Comparison of ENCODE assay signal across 2 cellular contexts in the genomic region with DNA sequence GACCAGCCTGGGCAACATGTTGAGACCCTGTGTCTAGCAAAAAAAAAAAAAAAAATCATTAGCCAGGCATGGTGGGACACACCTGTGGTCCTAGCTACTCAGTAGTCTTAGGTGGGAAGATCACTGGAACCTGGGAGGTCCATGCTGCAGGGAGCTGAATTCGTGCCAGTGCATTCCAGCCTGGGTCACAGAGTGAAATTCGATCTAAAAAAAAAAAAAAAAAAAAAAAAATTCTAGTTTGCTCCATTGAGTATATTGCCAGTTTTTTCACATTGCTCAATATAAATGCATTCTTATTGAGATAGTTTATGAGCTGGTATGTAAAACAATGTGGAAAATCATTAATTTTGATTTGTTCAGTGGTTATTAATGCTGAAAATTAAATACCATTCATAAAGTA.
TF ChIP-seq lines count a peak whose summit lies in the region.

No MANE protein-coding gene starts in this region.

TF ChIP-seq in SK-N-SH treated with all-trans-retinoic acid at 6 μM for 48 hours, 23 proteins besides CTCF, POLR2A, EP300 and RAD21 (continued from another document):
- TF ChIP-seq TCF4 (CRISPR knock-in tag; IDR thresholded peaks at IDR 0.05; ENCODE audit: borderline replicate concordance): no peak
- no peak for TF ChIP-seq BACH2 (CRISPR knock-in tag; IDR thresholded peaks at IDR 0.05; ENCODE audit: borderline replicate concordance)
- TF ChIP-seq, protein P1, sequence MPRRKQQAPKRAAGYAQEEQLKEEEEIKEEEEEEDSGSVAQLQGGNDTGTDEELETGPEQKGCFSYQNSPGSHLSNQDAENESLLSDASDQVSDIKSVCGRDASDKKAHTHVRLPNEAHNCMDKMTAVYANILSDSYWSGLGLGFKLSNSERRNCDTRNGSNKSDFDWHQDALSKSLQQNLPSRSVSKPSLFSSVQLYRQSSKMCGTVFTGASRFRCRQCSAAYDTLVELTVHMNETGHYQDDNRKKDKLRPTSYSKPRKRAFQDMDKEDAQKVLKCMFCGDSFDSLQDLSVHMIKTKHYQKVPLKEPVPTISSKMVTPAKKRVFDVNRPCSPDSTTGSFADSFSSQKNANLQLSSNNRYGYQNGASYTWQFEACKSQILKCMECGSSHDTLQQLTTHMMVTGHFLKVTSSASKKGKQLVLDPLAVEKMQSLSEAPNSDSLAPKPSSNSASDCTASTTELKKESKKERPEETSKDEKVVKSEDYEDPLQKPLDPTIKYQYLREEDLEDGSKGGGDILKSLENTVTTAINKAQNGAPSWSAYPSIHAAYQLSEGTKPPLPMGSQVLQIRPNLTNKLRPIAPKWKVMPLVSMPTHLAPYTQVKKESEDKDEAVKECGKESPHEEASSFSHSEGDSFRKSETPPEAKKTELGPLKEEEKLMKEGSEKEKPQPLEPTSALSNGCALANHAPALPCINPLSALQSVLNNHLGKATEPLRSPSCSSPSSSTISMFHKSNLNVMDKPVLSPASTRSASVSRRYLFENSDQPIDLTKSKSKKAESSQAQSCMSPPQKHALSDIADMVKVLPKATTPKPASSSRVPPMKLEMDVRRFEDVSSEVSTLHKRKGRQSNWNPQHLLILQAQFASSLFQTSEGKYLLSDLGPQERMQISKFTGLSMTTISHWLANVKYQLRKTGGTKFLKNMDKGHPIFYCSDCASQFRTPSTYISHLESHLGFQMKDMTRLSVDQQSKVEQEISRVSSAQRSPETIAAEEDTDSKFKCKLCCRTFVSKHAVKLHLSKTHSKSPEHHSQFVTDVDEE (CRISPR knock-in tag; IDR thresholded peaks at IDR 0.05): no peak
- TF ChIP-seq, protein P2, sequence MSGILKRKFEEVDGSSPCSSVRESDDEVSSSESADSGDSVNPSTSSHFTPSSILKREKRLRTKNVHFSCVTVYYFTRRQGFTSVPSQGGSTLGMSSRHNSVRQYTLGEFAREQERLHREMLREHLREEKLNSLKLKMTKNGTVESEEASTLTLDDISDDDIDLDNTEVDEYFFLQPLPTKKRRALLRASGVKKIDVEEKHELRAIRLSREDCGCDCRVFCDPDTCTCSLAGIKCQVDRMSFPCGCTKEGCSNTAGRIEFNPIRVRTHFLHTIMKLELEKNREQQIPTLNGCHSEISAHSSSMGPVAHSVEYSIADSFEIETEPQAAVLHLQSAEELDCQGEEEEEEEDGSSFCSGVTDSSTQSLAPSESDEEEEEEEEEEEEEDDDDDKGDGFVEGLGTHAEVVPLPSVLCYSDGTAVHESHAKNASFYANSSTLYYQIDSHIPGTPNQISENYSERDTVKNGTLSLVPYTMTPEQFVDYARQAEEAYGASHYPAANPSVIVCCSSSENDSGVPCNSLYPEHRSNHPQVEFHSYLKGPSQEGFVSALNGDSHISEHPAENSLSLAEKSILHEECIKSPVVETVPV (CRISPR knock-in tag; IDR thresholded peaks at IDR 0.05): no peak
- TF ChIP-seq GLIS3 (CRISPR knock-in tag; IDR thresholded peaks at IDR 0.05): no peak
- TF ChIP-seq, protein P3, sequence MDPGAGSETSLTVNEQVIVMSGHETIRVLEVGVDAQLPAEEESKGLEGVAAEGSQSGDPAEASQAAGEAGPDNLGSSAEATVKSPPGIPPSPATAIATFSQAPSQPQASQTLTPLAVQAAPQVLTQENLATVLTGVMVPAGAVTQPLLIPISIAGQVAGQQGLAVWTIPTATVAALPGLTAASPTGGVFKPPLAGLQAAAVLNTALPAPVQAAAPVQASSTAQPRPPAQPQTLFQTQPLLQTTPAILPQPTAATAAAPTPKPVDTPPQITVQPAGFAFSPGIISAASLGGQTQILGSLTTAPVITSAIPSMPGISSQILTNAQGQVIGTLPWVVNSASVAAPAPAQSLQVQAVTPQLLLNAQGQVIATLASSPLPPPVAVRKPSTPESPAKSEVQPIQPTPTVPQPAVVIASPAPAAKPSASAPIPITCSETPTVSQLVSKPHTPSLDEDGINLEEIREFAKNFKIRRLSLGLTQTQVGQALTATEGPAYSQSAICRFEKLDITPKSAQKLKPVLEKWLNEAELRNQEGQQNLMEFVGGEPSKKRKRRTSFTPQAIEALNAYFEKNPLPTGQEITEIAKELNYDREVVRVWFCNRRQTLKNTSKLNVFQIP (CRISPR knock-in tag; IDR thresholded peaks at IDR 0.05; ENCODE audit: borderline replicate concordance, low read depth): no peak
- no peak for TF ChIP-seq OSR1 (CRISPR knock-in tag; IDR thresholded peaks at IDR 0.05)
- TF ChIP-seq, protein P4, sequence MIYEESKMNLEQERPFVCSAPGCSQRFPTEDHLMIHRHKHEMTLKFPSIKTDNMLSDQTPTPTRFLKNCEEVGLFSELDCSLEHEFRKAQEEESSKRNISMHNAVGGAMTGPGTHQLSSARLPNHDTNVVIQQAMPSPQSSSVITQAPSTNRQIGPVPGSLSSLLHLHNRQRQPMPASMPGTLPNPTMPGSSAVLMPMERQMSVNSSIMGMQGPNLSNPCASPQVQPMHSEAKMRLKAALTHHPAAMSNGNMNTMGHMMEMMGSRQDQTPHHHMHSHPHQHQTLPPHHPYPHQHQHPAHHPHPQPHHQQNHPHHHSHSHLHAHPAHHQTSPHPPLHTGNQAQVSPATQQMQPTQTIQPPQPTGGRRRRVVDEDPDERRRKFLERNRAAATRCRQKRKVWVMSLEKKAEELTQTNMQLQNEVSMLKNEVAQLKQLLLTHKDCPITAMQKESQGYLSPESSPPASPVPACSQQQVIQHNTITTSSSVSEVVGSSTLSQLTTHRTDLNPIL (CRISPR knock-in tag; IDR thresholded peaks at IDR 0.05; ENCODE audit: low read depth): no peak
- no peak for TF ChIP-seq ISL1 (CRISPR knock-in tag; IDR thresholded peaks at IDR 0.05)
- TF ChIP-seq PPARA (CRISPR knock-in tag; IDR thresholded peaks at IDR 0.05; ENCODE audit: borderline replicate concordance): no peak
- TF ChIP-seq TOX (CRISPR knock-in tag; IDR thresholded peaks at IDR 0.05; ENCODE audit: borderline replicate concordance): no peak
- TF ChIP-seq, protein P5, sequence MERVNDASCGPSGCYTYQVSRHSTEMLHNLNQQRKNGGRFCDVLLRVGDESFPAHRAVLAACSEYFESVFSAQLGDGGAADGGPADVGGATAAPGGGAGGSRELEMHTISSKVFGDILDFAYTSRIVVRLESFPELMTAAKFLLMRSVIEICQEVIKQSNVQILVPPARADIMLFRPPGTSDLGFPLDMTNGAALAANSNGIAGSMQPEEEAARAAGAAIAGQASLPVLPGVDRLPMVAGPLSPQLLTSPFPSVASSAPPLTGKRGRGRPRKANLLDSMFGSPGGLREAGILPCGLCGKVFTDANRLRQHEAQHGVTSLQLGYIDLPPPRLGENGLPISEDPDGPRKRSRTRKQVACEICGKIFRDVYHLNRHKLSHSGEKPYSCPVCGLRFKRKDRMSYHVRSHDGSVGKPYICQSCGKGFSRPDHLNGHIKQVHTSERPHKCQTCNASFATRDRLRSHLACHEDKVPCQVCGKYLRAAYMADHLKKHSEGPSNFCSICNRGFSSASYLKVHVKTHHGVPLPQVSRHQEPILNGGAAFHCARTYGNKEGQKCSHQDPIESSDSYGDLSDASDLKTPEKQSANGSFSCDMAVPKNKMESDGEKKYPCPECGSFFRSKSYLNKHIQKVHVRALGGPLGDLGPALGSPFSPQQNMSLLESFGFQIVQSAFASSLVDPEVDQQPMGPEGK (CRISPR knock-in tag; IDR thresholded peaks at IDR 0.05; ENCODE audit: borderline replicate concordance): no peak
- no peak for TF ChIP-seq ZNF565 (CRISPR knock-in tag; conservative IDR thresholded peaks at IDR 0.05; ENCODE audit: low read depth)
- TF ChIP-seq CSDC2 (CRISPR knock-in tag; IDR thresholded peaks at IDR 0.05): no peak
- no peak for TF ChIP-seq RARB (CRISPR knock-in tag; IDR thresholded peaks at IDR 0.05)
- no peak for TF ChIP-seq ZFP30 (CRISPR knock-in tag; IDR thresholded peaks at IDR 0.05)
TF ChIP-seq in SK-N-SH treated with all-trans-retinoic acid at 6 μM for 48 hours: peak in this region for 0.

TF ChIP-seq in SK-N-SH, 30 proteins besides CTCF, POLR2A, EP300 and RAD21 (continued from another document):
- no peak for TF ChIP-seq SMC3 (IDR thresholded peaks at IDR 0.05; ENCODE audit: low read depth, low read length)
- TF ChIP-seq YY1 (IDR thresholded peaks at IDR 0.05; ENCODE audit: low read depth): no peak
- TF ChIP-seq, protein P6, sequence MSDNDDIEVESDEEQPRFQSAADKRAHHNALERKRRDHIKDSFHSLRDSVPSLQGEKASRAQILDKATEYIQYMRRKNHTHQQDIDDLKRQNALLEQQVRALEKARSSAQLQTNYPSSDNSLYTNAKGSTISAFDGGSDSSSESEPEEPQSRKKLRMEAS (IDR thresholded peaks at IDR 0.05; ENCODE audit: low read depth): no peak
- no peak for TF ChIP-seq ELF1 (IDR thresholded peaks at IDR 0.05)
- no peak for TF ChIP-seq TCF12 (IDR thresholded peaks at IDR 0.05)
- TF ChIP-seq GATA2 (CRISPR knock-in tag; IDR thresholded peaks at IDR 0.05): no peak
- TF ChIP-seq, protein P7, sequence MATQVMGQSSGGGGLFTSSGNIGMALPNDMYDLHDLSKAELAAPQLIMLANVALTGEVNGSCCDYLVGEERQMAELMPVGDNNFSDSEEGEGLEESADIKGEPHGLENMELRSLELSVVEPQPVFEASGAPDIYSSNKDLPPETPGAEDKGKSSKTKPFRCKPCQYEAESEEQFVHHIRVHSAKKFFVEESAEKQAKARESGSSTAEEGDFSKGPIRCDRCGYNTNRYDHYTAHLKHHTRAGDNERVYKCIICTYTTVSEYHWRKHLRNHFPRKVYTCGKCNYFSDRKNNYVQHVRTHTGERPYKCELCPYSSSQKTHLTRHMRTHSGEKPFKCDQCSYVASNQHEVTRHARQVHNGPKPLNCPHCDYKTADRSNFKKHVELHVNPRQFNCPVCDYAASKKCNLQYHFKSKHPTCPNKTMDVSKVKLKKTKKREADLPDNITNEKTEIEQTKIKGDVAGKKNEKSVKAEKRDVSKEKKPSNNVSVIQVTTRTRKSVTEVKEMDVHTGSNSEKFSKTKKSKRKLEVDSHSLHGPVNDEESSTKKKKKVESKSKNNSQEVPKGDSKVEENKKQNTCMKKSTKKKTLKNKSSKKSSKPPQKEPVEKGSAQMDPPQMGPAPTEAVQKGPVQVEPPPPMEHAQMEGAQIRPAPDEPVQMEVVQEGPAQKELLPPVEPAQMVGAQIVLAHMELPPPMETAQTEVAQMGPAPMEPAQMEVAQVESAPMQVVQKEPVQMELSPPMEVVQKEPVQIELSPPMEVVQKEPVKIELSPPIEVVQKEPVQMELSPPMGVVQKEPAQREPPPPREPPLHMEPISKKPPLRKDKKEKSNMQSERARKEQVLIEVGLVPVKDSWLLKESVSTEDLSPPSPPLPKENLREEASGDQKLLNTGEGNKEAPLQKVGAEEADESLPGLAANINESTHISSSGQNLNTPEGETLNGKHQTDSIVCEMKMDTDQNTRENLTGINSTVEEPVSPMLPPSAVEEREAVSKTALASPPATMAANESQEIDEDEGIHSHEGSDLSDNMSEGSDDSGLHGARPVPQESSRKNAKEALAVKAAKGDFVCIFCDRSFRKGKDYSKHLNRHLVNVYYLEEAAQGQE (IDR thresholded peaks at IDR 0.05; ENCODE audit: low read depth, low read length): no peak
- TF ChIP-seq, protein P8, sequence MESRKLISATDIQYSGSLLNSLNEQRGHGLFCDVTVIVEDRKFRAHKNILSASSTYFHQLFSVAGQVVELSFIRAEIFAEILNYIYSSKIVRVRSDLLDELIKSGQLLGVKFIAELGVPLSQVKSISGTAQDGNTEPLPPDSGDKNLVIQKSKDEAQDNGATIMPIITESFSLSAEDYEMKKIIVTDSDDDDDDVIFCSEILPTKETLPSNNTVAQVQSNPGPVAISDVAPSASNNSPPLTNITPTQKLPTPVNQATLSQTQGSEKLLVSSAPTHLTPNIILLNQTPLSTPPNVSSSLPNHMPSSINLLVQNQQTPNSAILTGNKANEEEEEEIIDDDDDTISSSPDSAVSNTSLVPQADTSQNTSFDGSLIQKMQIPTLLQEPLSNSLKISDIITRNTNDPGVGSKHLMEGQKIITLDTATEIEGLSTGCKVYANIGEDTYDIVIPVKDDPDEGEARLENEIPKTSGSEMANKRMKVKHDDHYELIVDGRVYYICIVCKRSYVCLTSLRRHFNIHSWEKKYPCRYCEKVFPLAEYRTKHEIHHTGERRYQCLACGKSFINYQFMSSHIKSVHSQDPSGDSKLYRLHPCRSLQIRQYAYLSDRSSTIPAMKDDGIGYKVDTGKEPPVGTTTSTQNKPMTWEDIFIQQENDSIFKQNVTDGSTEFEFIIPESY (IDR thresholded peaks at IDR 0.05; ENCODE audit: borderline replicate concordance, low read depth): no peak
- no peak for TF ChIP-seq FOXJ3 (CRISPR knock-in tag; IDR thresholded peaks at IDR 0.05)
- TF ChIP-seq RCOR1 (IDR thresholded peaks at IDR 0.05; ENCODE audit: low read length): no peak
- no peak for TF ChIP-seq MEF2A (IDR thresholded peaks at IDR 0.05; ENCODE audit: borderline replicate concordance, low read depth)
- no peak for TF ChIP-seq SIN3A (IDR thresholded peaks at IDR 0.05; ENCODE audit: borderline replicate concordance, low read depth, low read length)
- TF ChIP-seq NFIC (IDR thresholded peaks at IDR 0.05; ENCODE audit: borderline replicate concordance): no peak; the same call in 1 of the 2 replicates
